Comparison of ENCODE assay signal across 9 cellular contexts in the genomic region with DNA sequence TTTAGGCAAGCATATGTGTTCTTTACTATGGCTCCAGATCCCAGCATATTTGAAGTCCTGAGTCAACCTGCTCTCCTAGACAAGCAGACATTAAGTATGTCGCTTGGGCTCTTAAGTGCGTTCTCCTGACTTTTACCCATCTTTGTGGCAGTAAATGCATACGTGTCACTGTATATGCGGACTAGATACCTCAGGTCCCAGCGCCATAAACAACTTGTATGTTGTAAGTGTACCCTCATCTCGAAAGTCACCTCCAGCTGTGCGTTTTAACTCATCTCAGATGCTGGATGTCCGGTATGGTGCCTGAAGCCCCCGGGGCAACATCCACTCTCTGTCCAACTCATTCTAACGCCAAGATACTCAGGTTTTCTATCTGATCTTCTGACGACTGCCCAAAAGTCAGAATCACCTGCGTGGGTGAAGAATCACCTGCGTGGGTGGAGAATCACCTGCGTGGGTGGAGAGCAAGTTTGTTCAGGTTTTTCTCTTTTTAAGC. TPM values are rescaled to one million over a fixed set of nuclear protein-coding genes. Genes with fewer than 3 reads are reported as not detected.
DNase-seq lines count a peak whose midpoint lies in the region; ATAC-seq and TF ChIP-seq lines count a peak whose summit lies in the region.
"Had no signal": no experiment of that assay in that cellular context is flagged by ENCODE, and none has a peak within 500 bp of the region (broad histone marks: within the 10 kb centered on the region; RNA-seq: fewer than 3 reads in every experiment).

No MANE protein-coding gene starts in this region.

- no peak overlapping the region for H2AFZ ChIP-seq in HCT116 (ENCODE audit: low read depth, low read length, poor library complexity, severe bottlenecking)

- peaks cover 6% of the 10 kb centered on the region for H3K9me3 Mint-ChIP-seq in memory B cell

- H3K4me3 ChIP-seq in HCT116 (replicated peaks in 1 of 2; ENCODE audit: low read depth in 1 of 2, low read length in 2 of 2) (peak overlapping the region; percentile 85 to 90), astrocyte of the cerebellum (ENCODE audit: low read depth, low read length) (peak overlapping the region; percentile 82), ovary (no peak overlapping the region)

- H3K36me3 Mint-ChIP-seq in memory B cell: peaks cover 4% of the 10 kb centered on the region

- no peaks in the 10 kb centered on the region for H3K9me2 ChIP-seq in HCT116 (ENCODE audit: insufficient read depth)

- CTCF ChIA-PET in HCT116 (lab: Charles Lee): no interaction called here

- no peak for TF ChIP-seq RAD21 in HCT116 (IDR thresholded peaks at IDR 0.05; ENCODE audit: low read depth)

- POLR2A ChIA-PET in HCT116 (lab: Charles Lee): no interaction called here

- H3K27ac ChIP-seq in 22Rv1 (peak overlapping the region; percentile 96), HCT116 (ENCODE audit: low read depth, low read length) (peak overlapping the region; percentile 91), ovary (no peak overlapping the region)

- H3K9ac ChIP-seq in HCT116 (ENCODE audit: low read length): peak overlapping the region; percentile 97; the same call in 1 of the 2 replicates

- H3K4me1 ChIP-seq in HCT116 (ENCODE audit: control insufficient read depth in 1 of 2, insufficient read depth in 2 of 2, low read length in 2 of 2) (peaks cover 32 to 40% of the 10 kb centered on the region in 2 experiments), ovary (ENCODE audit: insufficient read depth) (peaks cover 5% of the 10 kb centered on the region)

- RAD21 ChIA-PET in HCT116 (lab: Charles Lee; ENCODE audit: low non-redundant PET in 1 of 2, low total read pairs in 2 of 2, uncharacterized antibody in 2 of 2, unreplicated experiment in 2 of 2): no interaction called here

- TSS peak; percentile 72 for BruUV-seq in HCT116 (replicated peaks; lab: Mats Ljungman, UMichigan)

- TF ChIP-seq CTCF in 22Rv1 (IDR thresholded peaks at IDR 0.05): no peak
- TF ChIP-seq CTCF in HCT116 (IDR thresholded peaks at IDR 0.05 in 2 of 3, conservative IDR thresholded peaks at IDR 0.05 in 1 of 3; ENCODE audit: borderline replicate concordance in 1 of 3, insufficient read depth in 1 of 3, low read depth in 2 of 3, low read length in 2 of 3): no peak
- no peak for TF ChIP-seq CTCF in astrocyte of the cerebellum (IDR thresholded peaks at IDR 0.05; ENCODE audit: low read depth, low read length, missing control alignments)
- no peak for TF ChIP-seq CTCF in ovary (IDR thresholded peaks at IDR 0.05)

- H3K79me2 ChIP-seq in HCT116 (ENCODE audit: insufficient read depth, low read length): peaks cover 44% of the 10 kb centered on the region

- TF ChIP-seq EP300 in ovary (IDR thresholded peaks at IDR 0.05): no peak

- H3K4me3 Mint-ChIP-seq in memory B cell: peak overlapping the region; percentile 81

- H3K9me3 ChIP-seq in HCT116 (ENCODE audit: control insufficient read depth in 1 of 2, insufficient read depth in 1 of 2, low read depth in 1 of 2, low read length in 2 of 2): no peaks in the 10 kb centered on the region
- no peaks in the 10 kb centered on the region for H3K9me3 ChIP-seq in ovary

- ATAC-seq in HCT116: no peak
- ATAC-seq in memory B cell (ENCODE audit: low read depth): no peak
- no peak for ATAC-seq in HG03045 (IDR thresholded peaks at IDR 0.05; ENCODE audit: unreplicated experiment)

- H3K27me3 ChIP-seq in HCT116 (ENCODE audit: insufficient read depth, low read length) (no peaks in the 10 kb centered on the region), ovary (no peaks in the 10 kb centered on the region)

- TF ChIP-seq POLR2A in HCT116 (IDR thresholded peaks at IDR 0.05; ENCODE audit: borderline replicate concordance, extremely low read depth, insufficient read depth, insufficient read length): no peak
- TF ChIP-seq POLR2A in ovary (IDR thresholded peaks at IDR 0.05): no peak

- H3K36me3 ChIP-seq in HCT116 (ENCODE audit: control insufficient read depth in 1 of 2, insufficient read depth in 2 of 2, low read length in 2 of 2): peaks cover 5 to 6% of the 10 kb centered on the region in 2 experiments; a peak in 3 of 4 replicates
- no peaks in the 10 kb centered on the region for H3K36me3 ChIP-seq in ovary

- H3K4me1 Mint-ChIP-seq in memory B cell: peaks cover 25% of the 10 kb centered on the region

- H3K27ac Mint-ChIP-seq in memory B cell: no peak overlapping the region

- in situ Hi-C loops in astrocyte of the cerebellum (cut with HindIII; ENCODE audit: low sequenced_read_pairs): no loop called here

- peak overlapping the region; percentile 98 for H3K4me2 ChIP-seq in HCT116 (ENCODE audit: low read length)

- H3K27me3 Mint-ChIP-seq in memory B cell: no peaks in the 10 kb centered on the region

- H4K20me1 ChIP-seq in HCT116 (ENCODE audit: insufficient read depth): no peaks in the 10 kb centered on the region

- intact Hi-C loops in HCT116 (cut with micrococcal nuclease): no loop called here
- intact Hi-C loops in ovary (cut with DNase I): loop anchor here in 1 of 4 donors (5.0 kb wide), 1 partner anchor 35 kb away; the partner anchor contains the start of gene MED25
- intact Hi-C loops in head of caudate nucleus (cut with DNase I): loop anchor here (5.0 kb wide), 1 partner anchor 35 kb away; the partner anchor contains the start of gene MED25

- no peak for DNase-seq in HCT116 (ENCODE audit: low read depth, low spot score)
- DNase-seq in astrocyte of the cerebellum (ENCODE audit: low read depth): no peak
- DNase-seq in memory B cell (ENCODE audit: low spot score in 2 of 2): no peak
- DNase-seq in kidney glomerular epithelial cell (lab: John Stamatoyannopoulos, UW): no peak
- DNase-seq in ovary: no peak
- DNase-seq in head of caudate nucleus: no peak
- DNase-seq: activated CD4-positive, alpha-beta T cell treated with anti-CD3 and anti-CD28 coated beads for 4 hours had no signal

- whole genome bisulfite sequencing in ovary, 3 donors: 34 to 58% (median 45%) methylated on average over 14 of the region's 14 CpGs

TF ChIP-seq in HCT116, 20 proteins besides CTCF, POLR2A, EP300 and RAD21:
- no peak for TF ChIP-seq ZBTB33 (IDR thresholded peaks at IDR 0.05; ENCODE audit: extremely low read depth, insufficient replicate concordance, low read length)
- TF ChIP-seq EZH2 (IDR thresholded peaks at IDR 0.05): no peak
- no peak for TF ChIP-seq CBX3 (IDR thresholded peaks at IDR 0.05; ENCODE audit: low read depth)
- no peak for TF ChIP-seq ZFX (IDR thresholded peaks at IDR 0.05)
- TF ChIP-seq FOSL1 (IDR thresholded peaks at IDR 0.05; ENCODE audit: low read depth): no peak
- TF ChIP-seq EZH2phosphoT487 (IDR thresholded peaks at IDR 0.05; ENCODE audit: borderline replicate concordance): no peak
- no peak for TF ChIP-seq ATF3 (IDR thresholded peaks at IDR 0.05)
- no peak for TF ChIP-seq CEBPB (IDR thresholded peaks at IDR 0.05; ENCODE audit: low read depth)
- TF ChIP-seq JUND (IDR thresholded peaks at IDR 0.05): no peak
- no peak for TF ChIP-seq TCF7L2 (IDR thresholded peaks at IDR 0.05; ENCODE audit: borderline replicate concordance, extremely low read depth, insufficient read depth, insufficient read length)
- TF ChIP-seq ZNF274 (IDR thresholded peaks at IDR 0.05; ENCODE audit: low read depth, low read length): no peak
- TF ChIP-seq YY1 (IDR thresholded peaks at IDR 0.05; ENCODE audit: extremely low read depth, insufficient replicate concordance, low read depth, low read length): no peak
- no peak for TF ChIP-seq MAX (IDR thresholded peaks at IDR 0.05)
- TF ChIP-seq EGR1 (IDR thresholded peaks at IDR 0.05; ENCODE audit: low read depth): no peak
- no peak for TF ChIP-seq SIN3A (IDR thresholded peaks at IDR 0.05; ENCODE audit: low read depth)
- no peak for TF ChIP-seq POLR2AphosphoS5 (IDR thresholded peaks at IDR 0.05; ENCODE audit: low read depth, low read length)
- TF ChIP-seq SRF (IDR thresholded peaks at IDR 0.05; ENCODE audit: low read depth): no peak

RNA-seq across cellular contexts. Expression of gene PTOV1, which starts 1.7 kb away (rescaled TPM):
- total RNA-seq in HCT116 (2021; ENCODE audit: unreplicated experiment): 236 TPM
- polyA plus RNA-seq in HCT116 (2012): 179 and 183 TPM in 2 replicates
- total RNA-seq in ovary: 100 to 1,000 TPM; 108 to 256 (median 206) TPM
- polyA plus RNA-seq in ovary: 100 to 1,000 TPM in 1 of 2 donors, 10 to 100 TPM in 1; 22.2 to 186 TPM

RNA-seq across cellular contexts. Expression of gene PNKP, which starts 14.7 kb away (rescaled TPM):
- 129 TPM for total RNA-seq in HCT116 (2021; ENCODE audit: unreplicated experiment)
- 53.4 and 61.0 TPM in 2 replicates for polyA plus RNA-seq in HCT116 (2012)
- total RNA-seq in ovary: 100 to 1,000 TPM in 1 of 7 donors, 10 to 100 TPM in 6; 47.2 to 111 (median 74.2) TPM
- polyA plus RNA-seq in ovary: 10 to 100 TPM in 1 of 2 donors, 1 to 10 TPM in 1; 6.8 to 39.0 TPM

RNA-seq across cellular contexts. Expression of gene AKT1S1, which starts 24.5 kb away (rescaled TPM):
- total RNA-seq in HCT116 (2021; ENCODE audit: unreplicated experiment) (70.6 TPM), ovary (10 to 100 TPM; 10.6 to 45.3 (median 30.0) TPM)
- 49.3 and 54.5 TPM in 2 replicates for polyA plus RNA-seq in HCT116 (2012)
- polyA plus RNA-seq in ovary: 10 to 100 TPM; 24.3 to 34.8 TPM

RNA-seq across cellular contexts. Expression of gene TBC1D17, which starts 24.8 kb away (rescaled TPM):
- total RNA-seq in HCT116 (2021; ENCODE audit: unreplicated experiment): 32.9 TPM
- polyA plus RNA-seq in HCT116 (2012): 25.9 and 27.8 TPM in 2 replicates
- 10 to 100 TPM; 23.1 to 77.5 (median 49.8) TPM for total RNA-seq in ovary
- polyA plus RNA-seq in ovary: 10 to 100 TPM; 41.3 to 66.9 TPM

RNA-seq across cellular contexts. Expression of gene MED25, which starts 34.6 kb away (rescaled TPM):
- total RNA-seq in HCT116 (2021; ENCODE audit: unreplicated experiment): 77.7 TPM
- 56.6 and 62.7 TPM in 2 replicates for polyA plus RNA-seq in HCT116 (2012)
- total RNA-seq in ovary: 10 to 100 TPM; 30.3 to 89.9 (median 85.3) TPM
- polyA plus RNA-seq in ovary: 10 to 100 TPM; 34.3 to 67.4 TPM

Comparison
In these comparisons a context has a peak if more than half of its experiments do, and no peak if none do; other contexts are left out.
1. H3K27ac ChIP-seq: peak in 22Rv1 (single experiment) and HCT116 (single experiment); none in ovary (0 of 2).